In genomic region chr6:166106076-166106686, GRCh38 we compare ENCODE assay signal across 8 cellular contexts.
A peak's percentile ranks its signal among the peaks of the same experiment; 100 is the strongest.
DNase-seq lines count a peak whose midpoint lies in the region; ATAC-seq lines count a peak whose summit lies in the region.

No MANE protein-coding gene starts in this region.

- ATAC-seq in GM18520 (IDR thresholded peaks at IDR 0.05; ENCODE audit: unreplicated experiment) (peak; percentile 41), HG03175 (IDR thresholded peaks at IDR 0.05; ENCODE audit: unreplicated experiment) (peak; percentile 72)

- DNase-seq in AG08396 (ENCODE audit: low spot score) (peak; percentile 51), NCI-H510A treated with DMSO at 0.1 percent for 48 hours (lab: John Stamatoyannopoulos, UW) (peak; percentile 61), ecto neural progenitor cell (ENCODE audit: low spot score) (peak; percentile 78), medulla oblongata (ENCODE audit: extremely low spot score) (peak; percentile 74)
- DNase-seq in activated CD4-positive, alpha-beta T cell treated with anti-CD3 and anti-CD28 coated beads for 48 hours = peak; percentile 84
- peak; percentile 88 for DNase-seq in stimulated activated CD8-positive, alpha-beta memory T cell treated with anti-CD3 and anti-CD28 coated beads, Interleukin-4, amount 100 ng/mL, for 48 hours

Comparison
In these comparisons a context has a peak if more than half of its experiments do, and no peak if none do; other contexts are left out.
1. Peak in every context shown above with its lines: DNase-seq and ATAC-seq.